ENCODE assay signal across 1 cellular context in the genomic region with DNA sequence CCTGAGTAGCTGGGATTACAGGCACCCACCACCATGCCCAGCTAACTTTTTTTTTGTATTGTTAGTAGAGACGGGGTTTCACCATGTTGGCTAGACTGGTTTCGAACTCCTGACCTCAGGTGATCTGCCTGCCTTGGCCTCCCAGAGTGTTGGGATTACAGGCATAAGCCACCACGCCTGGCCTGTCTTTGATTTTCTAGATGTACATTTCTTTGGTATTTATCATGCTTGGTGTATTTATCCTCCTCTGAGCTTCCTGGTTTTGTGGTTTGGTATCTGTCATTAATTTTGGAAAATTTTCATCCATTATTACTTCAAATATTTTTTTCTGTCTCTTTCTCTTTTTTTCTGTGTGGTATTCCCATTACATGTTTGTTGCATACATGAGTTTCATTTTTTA.
TF ChIP-seq lines count a peak whose summit lies in the region.

No MANE protein-coding gene starts in this region.

TF ChIP-seq in K562, 482 proteins besides CTCF, POLR2A, EP300 and RAD21:
- 0 out of 2 replicates have a peak, but pooled peaks have one; percentile 53 for TF ChIP-seq ZNF512 (tag; IDR thresholded peaks at IDR 0.05)
